ENCODE assay signal across 19 cellular contexts in the genomic region with DNA sequence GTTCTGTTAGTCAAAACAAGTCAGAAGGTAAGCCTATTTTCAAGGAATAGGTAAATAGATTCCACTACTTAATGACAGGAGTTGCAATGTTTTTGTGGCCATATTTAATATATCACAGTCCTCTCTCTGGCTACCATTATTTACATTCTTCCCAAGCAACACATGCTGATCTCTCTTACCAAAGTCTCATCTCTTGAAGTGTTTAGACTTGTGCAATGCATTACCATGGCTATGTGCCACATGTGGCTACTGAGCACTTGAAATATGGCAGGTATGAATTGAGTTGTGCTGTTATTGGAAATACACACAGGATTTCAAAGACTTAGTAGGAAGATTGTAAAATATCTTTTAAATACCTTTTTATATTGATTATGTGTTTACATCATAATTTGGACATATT.
"Had no signal": no experiment of that assay in that cellular context is flagged by ENCODE, and none has a peak within 500 bp of the region (broad histone marks: within the 10 kb centered on the region; RNA-seq: fewer than 3 reads in every experiment).

No MANE protein-coding gene starts in this region.

- H3K27me3 ChIP-seq: body of pancreas, neutrophil, sigmoid colon, upper lobe of right lung had no signal

- H3K9me3 Mint-ChIP-seq: activated naive CD4-positive, alpha-beta T cell treated with anti-CD3 and anti-CD28 coated beads for 36 hours; activated T-helper 2 cell treated with anti-CD3 and anti-CD28 coated beads, Interferon-gamma antibody, Interleukin-2, Interleukin-4, amounts not matched to agents 10 μg/mL and 5 μg/mL and 100 μg/mL, durations not matched to agents 14 hours and 24 hours and 36 hours; stimulated activated naive CD8-positive, alpha-beta T cell treated with anti-CD3 and anti-CD28 coated beads, Interleukin-15, amount 100 ng/mL, for 72 hours; T-cell had no signal

- ATAC-seq: activated CD4-positive, CD25-positive, alpha-beta regulatory T cell treated with anti-CD3 and anti-CD28 coated beads, Interleukin-2, amount 50 U/mL, for 24 hours; body of pancreas; esophagus mucosa; left lobe of liver; naive thymus-derived CD8-positive, alpha-beta T cell; stimulated activated naive CD8-positive, alpha-beta T cell treated with anti-CD3 and anti-CD28 coated beads, Interleukin-15, amount 100 ng/mL, for 72 hours; T-cell; upper lobe of right lung had no signal

- H3K4me1 ChIP-seq: body of pancreas, parathyroid adenoma, upper lobe of right lung had no signal

- H3K36me3 ChIP-seq: neutrophil, sigmoid colon, upper lobe of right lung had no signal

- H3K4me3 ChIP-seq: body of pancreas, coronary artery, sigmoid colon, upper lobe of right lung had no signal

- H2AFZ ChIP-seq: parathyroid adenoma had no signal

- H3K4me1 Mint-ChIP-seq: memory B cell; naive thymus-derived CD8-positive, alpha-beta T cell; stimulated activated naive CD8-positive, alpha-beta T cell treated with anti-CD3 and anti-CD28 coated beads, Interleukin-15, amount 100 ng/mL, for 72 hours; T-cell had no signal

- H3K79me2 ChIP-seq: parathyroid adenoma had no signal

- DNase-seq: activated naive CD4-positive, alpha-beta T cell treated with anti-CD3 and anti-CD28 coated beads for 36 hours; activated T-cell treated with anti-CD3 and anti-CD28 coated beads, Interleukin-2, amount 50 U/mL, for 1 hour; body of pancreas; central memory CD4-positive, alpha-beta T cell; naive thymus-derived CD8-positive, alpha-beta T cell; sigmoid colon; stimulated activated CD4-positive, alpha-beta T cell treated with anti-CD3 and anti-CD28 coated beads, Interleukin-1b, Interleukin-23, amount 100 ng/mL, for 48 hours; stimulated activated naive CD8-positive, alpha-beta T cell treated with anti-CD3 and anti-CD28 coated beads, Interleukin-15, amount 100 ng/mL, for 72 hours; T-cell; T-helper 9 cell; upper lobe of right lung had no signal

- H3K27me3 Mint-ChIP-seq: memory B cell; stimulated activated naive CD8-positive, alpha-beta T cell treated with anti-CD3 and anti-CD28 coated beads, Interleukin-15, amount 100 ng/mL, for 72 hours; T-cell had no signal

- H3K9me3 ChIP-seq: body of pancreas, neutrophil, sigmoid colon, upper lobe of right lung had no signal

- H3K27ac ChIP-seq: body of pancreas, neutrophil, parathyroid adenoma, upper lobe of right lung had no signal

- H3K27ac Mint-ChIP-seq: activated naive CD4-positive, alpha-beta T cell treated with anti-CD3 and anti-CD28 coated beads for 36 hours; activated T-helper 2 cell treated with anti-CD3 and anti-CD28 coated beads, Interferon-gamma antibody, Interleukin-2, Interleukin-4, amounts not matched to agents 10 μg/mL and 5 μg/mL and 100 μg/mL, durations not matched to agents 14 hours and 24 hours and 36 hours; memory B cell; naive thymus-derived CD8-positive, alpha-beta T cell; stimulated activated naive CD8-positive, alpha-beta T cell treated with anti-CD3 and anti-CD28 coated beads, Interleukin-15, amount 100 ng/mL, for 72 hours; T-cell had no signal

- H3K36me3 Mint-ChIP-seq: memory B cell; naive thymus-derived CD8-positive, alpha-beta T cell; T-cell had no signal

- H3K4me3 Mint-ChIP-seq: activated naive CD4-positive, alpha-beta T cell treated with anti-CD3 and anti-CD28 coated beads for 36 hours; memory B cell; naive thymus-derived CD8-positive, alpha-beta T cell; stimulated activated naive CD8-positive, alpha-beta T cell treated with anti-CD3 and anti-CD28 coated beads, Interleukin-15, amount 100 ng/mL, for 72 hours; T-cell had no signal
